ENCODE assay signal across 2 cellular contexts in the genomic region with DNA sequence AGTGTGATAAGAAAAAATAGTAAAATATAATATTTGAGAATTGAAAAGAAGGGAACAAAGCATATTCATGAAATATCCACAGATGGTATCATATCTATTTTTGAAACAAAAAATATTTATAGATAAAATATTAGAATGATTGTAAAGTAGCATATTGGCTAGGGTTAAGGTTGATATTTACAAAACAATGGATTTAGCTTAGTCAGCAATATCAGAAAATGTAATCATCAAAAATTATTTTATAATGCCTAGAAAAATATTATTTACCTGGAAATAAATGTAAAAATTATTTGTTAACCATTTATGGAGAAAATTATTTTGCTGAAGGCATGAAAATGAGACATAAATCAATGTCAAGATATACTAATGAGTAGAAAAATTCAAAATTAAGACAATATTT.
A peak's percentile ranks its signal among the peaks of the same experiment; 100 is the strongest.
TF ChIP-seq lines count a peak whose summit lies in the region.

No MANE protein-coding gene starts in this region.

TF ChIP-seq in HepG2, 621 proteins besides CTCF, POLR2A, EP300 and RAD21:
- TF ChIP-seq, protein P1, sequence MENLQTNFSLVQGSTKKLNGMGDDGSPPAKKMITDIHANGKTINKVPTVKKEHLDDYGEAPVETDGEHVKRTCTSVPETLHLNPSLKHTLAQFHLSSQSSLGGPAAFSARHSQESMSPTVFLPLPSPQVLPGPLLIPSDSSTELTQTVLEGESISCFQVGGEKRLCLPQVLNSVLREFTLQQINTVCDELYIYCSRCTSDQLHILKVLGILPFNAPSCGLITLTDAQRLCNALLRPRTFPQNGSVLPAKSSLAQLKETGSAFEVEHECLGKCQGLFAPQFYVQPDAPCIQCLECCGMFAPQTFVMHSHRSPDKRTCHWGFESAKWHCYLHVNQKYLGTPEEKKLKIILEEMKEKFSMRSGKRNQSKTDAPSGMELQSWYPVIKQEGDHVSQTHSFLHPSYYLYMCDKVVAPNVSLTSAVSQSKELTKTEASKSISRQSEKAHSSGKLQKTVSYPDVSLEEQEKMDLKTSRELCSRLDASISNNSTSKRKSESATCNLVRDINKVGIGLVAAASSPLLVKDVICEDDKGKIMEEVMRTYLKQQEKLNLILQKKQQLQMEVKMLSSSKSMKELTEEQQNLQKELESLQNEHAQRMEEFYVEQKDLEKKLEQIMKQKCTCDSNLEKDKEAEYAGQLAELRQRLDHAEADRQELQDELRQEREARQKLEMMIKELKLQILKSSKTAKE (CRISPR knock-in tag; IDR thresholded peaks at IDR 0.05; ENCODE audit: borderline replicate concordance) = no peak
- TF ChIP-seq MAFF (IDR thresholded peaks at IDR 0.05; ENCODE audit: low read depth, low read length) = peak; percentile 97
- no peak for TF ChIP-seq ZNF577 (CRISPR knock-in tag; IDR thresholded peaks at IDR 0.05; ENCODE audit: borderline replicate concordance, low read depth)
- TF ChIP-seq MAFK (conservative IDR thresholded peaks at IDR 0.05 in 1 of 2, IDR thresholded peaks at IDR 0.05 in 1 of 2; ENCODE audit: low read length in 2 of 2) = peak; percentile 96 to 99
- TF ChIP-seq, protein P2, sequence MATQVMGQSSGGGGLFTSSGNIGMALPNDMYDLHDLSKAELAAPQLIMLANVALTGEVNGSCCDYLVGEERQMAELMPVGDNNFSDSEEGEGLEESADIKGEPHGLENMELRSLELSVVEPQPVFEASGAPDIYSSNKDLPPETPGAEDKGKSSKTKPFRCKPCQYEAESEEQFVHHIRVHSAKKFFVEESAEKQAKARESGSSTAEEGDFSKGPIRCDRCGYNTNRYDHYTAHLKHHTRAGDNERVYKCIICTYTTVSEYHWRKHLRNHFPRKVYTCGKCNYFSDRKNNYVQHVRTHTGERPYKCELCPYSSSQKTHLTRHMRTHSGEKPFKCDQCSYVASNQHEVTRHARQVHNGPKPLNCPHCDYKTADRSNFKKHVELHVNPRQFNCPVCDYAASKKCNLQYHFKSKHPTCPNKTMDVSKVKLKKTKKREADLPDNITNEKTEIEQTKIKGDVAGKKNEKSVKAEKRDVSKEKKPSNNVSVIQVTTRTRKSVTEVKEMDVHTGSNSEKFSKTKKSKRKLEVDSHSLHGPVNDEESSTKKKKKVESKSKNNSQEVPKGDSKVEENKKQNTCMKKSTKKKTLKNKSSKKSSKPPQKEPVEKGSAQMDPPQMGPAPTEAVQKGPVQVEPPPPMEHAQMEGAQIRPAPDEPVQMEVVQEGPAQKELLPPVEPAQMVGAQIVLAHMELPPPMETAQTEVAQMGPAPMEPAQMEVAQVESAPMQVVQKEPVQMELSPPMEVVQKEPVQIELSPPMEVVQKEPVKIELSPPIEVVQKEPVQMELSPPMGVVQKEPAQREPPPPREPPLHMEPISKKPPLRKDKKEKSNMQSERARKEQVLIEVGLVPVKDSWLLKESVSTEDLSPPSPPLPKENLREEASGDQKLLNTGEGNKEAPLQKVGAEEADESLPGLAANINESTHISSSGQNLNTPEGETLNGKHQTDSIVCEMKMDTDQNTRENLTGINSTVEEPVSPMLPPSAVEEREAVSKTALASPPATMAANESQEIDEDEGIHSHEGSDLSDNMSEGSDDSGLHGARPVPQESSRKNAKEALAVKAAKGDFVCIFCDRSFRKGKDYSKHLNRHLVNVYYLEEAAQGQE (IDR thresholded peaks at IDR 0.05; ENCODE audit: borderline replicate concordance in 1 of 2, low read depth in 1 of 2, low read length in 2 of 2) = no peak
- TF ChIP-seq CBFB (CRISPR knock-in tag; IDR thresholded peaks at IDR 0.05) = no peak
- TF ChIP-seq CBX2 (IDR thresholded peaks at IDR 0.05; ENCODE audit: low read depth, low read length) = no peak
- no peak for TF ChIP-seq CBX2 (CRISPR knock-in tag; IDR thresholded peaks at IDR 0.05; ENCODE audit: low read depth)
- no peak for TF ChIP-seq ZFY (CRISPR knock-in tag; IDR thresholded peaks at IDR 0.05)
- no peak for TF ChIP-seq JDP2 (CRISPR knock-in tag; IDR thresholded peaks at IDR 0.05; ENCODE audit: borderline replicate concordance)
- TF ChIP-seq HOXD1 (CRISPR knock-in tag; IDR thresholded peaks at IDR 0.05) = no peak

TF ChIP-seq in H1, 55 proteins besides CTCF, POLR2A, EP300 and RAD21:
- TF ChIP-seq SAP30 (IDR thresholded peaks at IDR 0.05; ENCODE audit: insufficient read depth, insufficient replicate concordance, low read length) (no peak), TBP (IDR thresholded peaks at IDR 0.05; ENCODE audit: low read depth, low read length) (no peak), MAFK (IDR thresholded peaks at IDR 0.05; ENCODE audit: low read depth, low read length) (peak; percentile 94), SIRT6 (IDR thresholded peaks at IDR 0.05; ENCODE audit: low read length) (no peak)
- TF ChIP-seq, protein P3, sequence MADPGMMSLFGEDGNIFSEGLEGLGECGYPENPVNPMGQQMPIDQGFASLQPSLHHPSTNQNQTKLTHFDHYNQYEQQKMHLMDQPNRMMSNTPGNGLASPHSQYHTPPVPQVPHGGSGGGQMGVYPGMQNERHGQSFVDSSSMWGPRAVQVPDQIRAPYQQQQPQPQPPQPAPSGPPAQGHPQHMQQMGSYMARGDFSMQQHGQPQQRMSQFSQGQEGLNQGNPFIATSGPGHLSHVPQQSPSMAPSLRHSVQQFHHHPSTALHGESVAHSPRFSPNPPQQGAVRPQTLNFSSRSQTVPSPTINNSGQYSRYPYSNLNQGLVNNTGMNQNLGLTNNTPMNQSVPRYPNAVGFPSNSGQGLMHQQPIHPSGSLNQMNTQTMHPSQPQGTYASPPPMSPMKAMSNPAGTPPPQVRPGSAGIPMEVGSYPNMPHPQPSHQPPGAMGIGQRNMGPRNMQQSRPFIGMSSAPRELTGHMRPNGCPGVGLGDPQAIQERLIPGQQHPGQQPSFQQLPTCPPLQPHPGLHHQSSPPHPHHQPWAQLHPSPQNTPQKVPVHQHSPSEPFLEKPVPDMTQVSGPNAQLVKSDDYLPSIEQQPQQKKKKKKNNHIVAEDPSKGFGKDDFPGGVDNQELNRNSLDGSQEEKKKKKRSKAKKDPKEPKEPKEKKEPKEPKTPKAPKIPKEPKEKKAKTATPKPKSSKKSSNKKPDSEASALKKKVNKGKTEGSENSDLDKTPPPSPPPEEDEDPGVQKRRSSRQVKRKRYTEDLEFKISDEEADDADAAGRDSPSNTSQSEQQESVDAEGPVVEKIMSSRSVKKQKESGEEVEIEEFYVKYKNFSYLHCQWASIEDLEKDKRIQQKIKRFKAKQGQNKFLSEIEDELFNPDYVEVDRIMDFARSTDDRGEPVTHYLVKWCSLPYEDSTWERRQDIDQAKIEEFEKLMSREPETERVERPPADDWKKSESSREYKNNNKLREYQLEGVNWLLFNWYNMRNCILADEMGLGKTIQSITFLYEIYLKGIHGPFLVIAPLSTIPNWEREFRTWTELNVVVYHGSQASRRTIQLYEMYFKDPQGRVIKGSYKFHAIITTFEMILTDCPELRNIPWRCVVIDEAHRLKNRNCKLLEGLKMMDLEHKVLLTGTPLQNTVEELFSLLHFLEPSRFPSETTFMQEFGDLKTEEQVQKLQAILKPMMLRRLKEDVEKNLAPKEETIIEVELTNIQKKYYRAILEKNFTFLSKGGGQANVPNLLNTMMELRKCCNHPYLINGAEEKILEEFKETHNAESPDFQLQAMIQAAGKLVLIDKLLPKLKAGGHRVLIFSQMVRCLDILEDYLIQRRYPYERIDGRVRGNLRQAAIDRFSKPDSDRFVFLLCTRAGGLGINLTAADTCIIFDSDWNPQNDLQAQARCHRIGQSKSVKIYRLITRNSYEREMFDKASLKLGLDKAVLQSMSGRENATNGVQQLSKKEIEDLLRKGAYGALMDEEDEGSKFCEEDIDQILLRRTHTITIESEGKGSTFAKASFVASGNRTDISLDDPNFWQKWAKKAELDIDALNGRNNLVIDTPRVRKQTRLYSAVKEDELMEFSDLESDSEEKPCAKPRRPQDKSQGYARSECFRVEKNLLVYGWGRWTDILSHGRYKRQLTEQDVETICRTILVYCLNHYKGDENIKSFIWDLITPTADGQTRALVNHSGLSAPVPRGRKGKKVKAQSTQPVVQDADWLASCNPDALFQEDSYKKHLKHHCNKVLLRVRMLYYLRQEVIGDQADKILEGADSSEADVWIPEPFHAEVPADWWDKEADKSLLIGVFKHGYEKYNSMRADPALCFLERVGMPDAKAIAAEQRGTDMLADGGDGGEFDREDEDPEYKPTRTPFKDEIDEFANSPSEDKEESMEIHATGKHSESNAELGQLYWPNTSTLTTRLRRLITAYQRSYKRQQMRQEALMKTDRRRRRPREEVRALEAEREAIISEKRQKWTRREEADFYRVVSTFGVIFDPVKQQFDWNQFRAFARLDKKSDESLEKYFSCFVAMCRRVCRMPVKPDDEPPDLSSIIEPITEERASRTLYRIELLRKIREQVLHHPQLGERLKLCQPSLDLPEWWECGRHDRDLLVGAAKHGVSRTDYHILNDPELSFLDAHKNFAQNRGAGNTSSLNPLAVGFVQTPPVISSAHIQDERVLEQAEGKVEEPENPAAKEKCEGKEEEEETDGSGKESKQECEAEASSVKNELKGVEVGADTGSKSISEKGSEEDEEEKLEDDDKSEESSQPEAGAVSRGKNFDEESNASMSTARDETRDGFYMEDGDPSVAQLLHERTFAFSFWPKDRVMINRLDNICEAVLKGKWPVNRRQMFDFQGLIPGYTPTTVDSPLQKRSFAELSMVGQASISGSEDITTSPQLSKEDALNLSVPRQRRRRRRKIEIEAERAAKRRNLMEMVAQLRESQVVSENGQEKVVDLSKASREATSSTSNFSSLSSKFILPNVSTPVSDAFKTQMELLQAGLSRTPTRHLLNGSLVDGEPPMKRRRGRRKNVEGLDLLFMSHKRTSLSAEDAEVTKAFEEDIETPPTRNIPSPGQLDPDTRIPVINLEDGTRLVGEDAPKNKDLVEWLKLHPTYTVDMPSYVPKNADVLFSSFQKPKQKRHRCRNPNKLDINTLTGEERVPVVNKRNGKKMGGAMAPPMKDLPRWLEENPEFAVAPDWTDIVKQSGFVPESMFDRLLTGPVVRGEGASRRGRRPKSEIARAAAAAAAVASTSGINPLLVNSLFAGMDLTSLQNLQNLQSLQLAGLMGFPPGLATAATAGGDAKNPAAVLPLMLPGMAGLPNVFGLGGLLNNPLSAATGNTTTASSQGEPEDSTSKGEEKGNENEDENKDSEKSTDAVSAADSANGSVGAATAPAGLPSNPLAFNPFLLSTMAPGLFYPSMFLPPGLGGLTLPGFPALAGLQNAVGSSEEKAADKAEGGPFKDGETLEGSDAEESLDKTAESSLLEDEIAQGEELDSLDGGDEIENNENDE (IDR thresholded peaks at IDR 0.05; ENCODE audit: insufficient replicate concordance, low read length) = no peak
